23 cellular contexts compared by ENCODE assay signal in the genomic region with DNA sequence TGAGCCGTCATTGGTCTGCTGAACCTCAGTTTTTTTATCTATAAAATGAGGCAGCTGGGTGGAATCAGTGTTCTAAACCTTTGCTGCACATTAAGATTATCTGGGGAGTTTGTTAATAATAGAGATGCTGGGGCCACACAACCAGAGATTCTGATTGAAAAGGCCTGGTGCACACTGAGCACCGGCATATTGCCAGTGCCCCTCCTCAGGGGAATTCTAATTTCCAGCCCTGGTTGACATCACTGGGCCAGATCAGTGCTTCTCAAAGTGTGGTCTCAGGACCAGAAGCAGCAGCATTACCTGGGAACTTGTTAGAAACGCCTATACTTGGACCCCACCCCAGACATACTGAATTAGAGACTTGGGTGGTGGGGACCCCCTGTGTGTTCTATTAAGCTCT.
DNase-seq lines count a peak whose midpoint lies in the region; ATAC-seq and TF ChIP-seq lines count a peak whose summit lies in the region.
"Had no signal": no experiment of that assay in that cellular context is flagged by ENCODE, and none has a peak within 500 bp of the region (broad histone marks: within the 10 kb centered on the region; RNA-seq: fewer than 3 reads in every experiment).

No MANE protein-coding gene starts in this region.

- no peaks in the 10 kb centered on the region for H3K9me3 Mint-ChIP-seq in endothelial cell (ENCODE audit: unreplicated experiment)
- H3K9me3 Mint-ChIP-seq: activated naive CD4-positive, alpha-beta T cell treated with anti-CD3 and anti-CD28 coated beads for 36 hours; activated T-cell treated with anti-CD3 and anti-CD28 coated beads, Interleukin-2, amount 50 U/mL, for 4 hours had no signal

- H4K91ac ChIP-seq in trophoblast cell (ENCODE audit: low read depth, low read length): peak overlapping the region; percentile 84

- no peak overlapping the region for H3K9ac ChIP-seq in SK-N-SH
- no peak overlapping the region for H3K9ac ChIP-seq in trophoblast cell (ENCODE audit: low read length)
- H3K9ac ChIP-seq: KMS-11 had no signal

- TF ChIP-seq RAD21 in SK-N-SH (IDR thresholded peaks at IDR 0.05; ENCODE audit: low read length): no peak

- H3K18ac ChIP-seq in trophoblast cell (ENCODE audit: low read length): peak overlapping the region; percentile 84

- DNase-seq in SK-N-SH (no peak), endothelial cell (ENCODE audit: low spot score) (no peak), trophoblast cell (no peak), uterus (no peak), NCI-H146 treated with DMSO at 0.1 percent for 48 hours (lab: John Stamatoyannopoulos, UW; ENCODE audit: unreplicated experiment) (no peak)
- DNase-seq: activated CD4-positive, CD25-positive, alpha-beta regulatory T cell treated with anti-CD3 and anti-CD28 coated beads, Interleukin-2, amount 50 U/mL, for 72 hours; activated naive CD4-positive, alpha-beta T cell treated with anti-CD3 and anti-CD28 coated beads for 36 hours; activated T-cell treated with anti-CD3 and anti-CD28 coated beads, Interleukin-2, amount 50 U/mL, for 4 hours; AML-193; COR-L47; islet precursor cell; naive thymus-derived CD4-positive, alpha-beta T cell; NCI-H146; NCI-H2171; NCI-H526 treated with DMSO at 0.1 percent for 48 hours had no signal

- H3K23ac ChIP-seq in trophoblast cell (ENCODE audit: low read length): no peak overlapping the region

- H3F3A ChIP-seq in SK-N-SH (replicated peaks; ENCODE audit: insufficient read depth): no peaks in the 10 kb centered on the region

- ATAC-seq in SK-N-SH treated with all-trans-retinoic acid at 6 μM for 48 hours (no peak), GM21737 (IDR thresholded peaks at IDR 0.05; ENCODE audit: unreplicated experiment) (no peak), GM21825 (IDR thresholded peaks at IDR 0.05; ENCODE audit: unreplicated experiment) (no peak)
- ATAC-seq: activated T-cell treated with anti-CD3 and anti-CD28 coated beads, Interleukin-2, amount 50 U/mL, for 4 hours; foreskin keratinocyte; naive thymus-derived CD4-positive, alpha-beta T cell; sciatic nerve had no signal

- WGBS in SK-N-SH (ENCODE audit: low lambda C conversion rate): 97% methylated on average over 3 of the region's 3 CpGs
- no CpG with 5 or more reads among the region's 3 CpGs for WGBS in trophoblast cell (ENCODE audit: extremely low coverage, insufficient coverage, insufficient read length)

- peak overlapping the region; percentile 67 for H2BK5ac ChIP-seq in trophoblast cell (ENCODE audit: low read depth, low read length, poor library complexity)

- intact Hi-C loops in uterus (cut with DNase I; ENCODE audit: low total_unique reads): no loop called here

- CTCF ChIA-PET in SK-N-SH (lab: Yijun Ruan, JAX): no interaction called here

- no peaks in the 10 kb centered on the region for H3K79me2 ChIP-seq in SK-N-SH (ENCODE audit: insufficient read depth)
- peaks cover 3% of the 10 kb centered on the region for H3K79me2 ChIP-seq in trophoblast cell (ENCODE audit: control insufficient read depth, insufficient read depth, low read length, poor library complexity)

- H3K4me1 ChIP-seq in SK-N-SH (ENCODE audit: control insufficient read depth in 1 of 2, insufficient read depth in 2 of 2, low read depth in 1 of 2, low read length in 1 of 2): peaks cover 19 to 34% of the 10 kb centered on the region in 2 experiments; a peak in 3 of 4 replicates
- H3K4me1 ChIP-seq in trophoblast cell (ENCODE audit: control insufficient read depth in 1 of 2, insufficient read depth in 2 of 2, low read length in 2 of 2): peaks cover 22 to 42% of the 10 kb centered on the region in 2 experiments
- peaks cover 0 to 19% of the 10 kb centered on the region in 2 donors for H3K4me1 ChIP-seq in uterus

- H3K14ac ChIP-seq in trophoblast cell (ENCODE audit: low read length): peak overlapping the region; percentile 64

- H3K36me3 ChIP-seq in SK-N-SH (replicated peaks in 1 of 2; ENCODE audit: control insufficient read depth in 1 of 2, insufficient read depth in 2 of 2, low read length in 1 of 2) (no peaks in the 10 kb centered on the region), trophoblast cell (ENCODE audit: control insufficient read depth in 1 of 2, insufficient read depth in 2 of 2, low read length in 2 of 2) (no peaks in the 10 kb centered on the region), uterus (no peaks in the 10 kb centered on the region)

- H2BK12ac ChIP-seq in trophoblast cell (ENCODE audit: low read length): peak overlapping the region; percentile 90

- TF ChIP-seq CTCF in SK-N-SH (IDR thresholded peaks at IDR 0.05): no peak
- TF ChIP-seq CTCF in endothelial cell (IDR thresholded peaks at IDR 0.05; ENCODE audit: unreplicated experiment): no peak
- no peak for TF ChIP-seq CTCF in uterus (IDR thresholded peaks at IDR 0.05)

- H4K12ac ChIP-seq in trophoblast cell (ENCODE audit: low read depth, low read length): no peak overlapping the region

- peaks cover 26% of the 10 kb centered on the region for H3K79me1 ChIP-seq in trophoblast cell (ENCODE audit: low read length)

- H3K4ac ChIP-seq in trophoblast cell (ENCODE audit: low read depth, low read length): peak overlapping the region; percentile 88

- H3K27ac ChIP-seq in SK-N-SH (ENCODE audit: low read depth in 2 of 2, low read length in 1 of 2): no peak overlapping the region
- peak overlapping the region; percentile 82 for H3K27ac ChIP-seq in trophoblast cell (ENCODE audit: low read depth, low read length)
- peak overlapping the region; percentile 78 to 90 for H3K27ac ChIP-seq in uterus
- H3K27ac ChIP-seq: foreskin keratinocyte, KMS-11, RWPE1 had no signal

- H2BK120ac ChIP-seq in trophoblast cell (ENCODE audit: insufficient read depth, low read length, poor library complexity): peak overlapping the region; percentile 74

- H3K27me3 Mint-ChIP-seq in endothelial cell (ENCODE audit: unreplicated experiment): peaks cover 7% of the 10 kb centered on the region

- H2AK5ac ChIP-seq in trophoblast cell (ENCODE audit: low read length): peak overlapping the region; percentile 48

- H3K4me3 ChIP-seq in SK-N-SH (ENCODE audit: low read depth in 2 of 2, low read length in 1 of 2) (no peak overlapping the region), trophoblast cell (ENCODE audit: low read depth, low read length) (no peak overlapping the region), uterus (no peak overlapping the region)
- H3K4me3 ChIP-seq: lung had no signal

- no peak for TF ChIP-seq EP300 in SK-N-SH (IDR thresholded peaks at IDR 0.05; ENCODE audit: borderline replicate concordance in 1 of 2, low read depth in 1 of 2, low read length in 1 of 2)

- peak overlapping the region; percentile 91 for H3K27ac Mint-ChIP-seq in endothelial cell (ENCODE audit: unreplicated experiment)
- H3K27ac Mint-ChIP-seq: activated naive CD4-positive, alpha-beta T cell treated with anti-CD3 and anti-CD28 coated beads for 36 hours; naive thymus-derived CD4-positive, alpha-beta T cell had no signal

- H4K8ac ChIP-seq in trophoblast cell (ENCODE audit: low read depth, low read length): peak overlapping the region; percentile 64

- H3K9me3 ChIP-seq in SK-N-SH (no peaks in the 10 kb centered on the region), trophoblast cell (ENCODE audit: insufficient read depth, low read depth, low read length) (no peaks in the 10 kb centered on the region), uterus (no peaks in the 10 kb centered on the region)

- H3K4me3 Mint-ChIP-seq in endothelial cell (ENCODE audit: unreplicated experiment): no peak overlapping the region
- H3K4me3 Mint-ChIP-seq: activated naive CD4-positive, alpha-beta T cell treated with anti-CD3 and anti-CD28 coated beads for 36 hours; activated T-cell treated with anti-CD3 and anti-CD28 coated beads, Interleukin-2, amount 50 U/mL, for 4 hours; naive thymus-derived CD4-positive, alpha-beta T cell had no signal

- no peaks in the 10 kb centered on the region for H3K9me2 ChIP-seq in SK-N-SH

- no peaks in the 10 kb centered on the region; the same call in 1 of the 2 replicates for H4K20me1 ChIP-seq in SK-N-SH (ENCODE audit: insufficient read depth)

- H2AFZ ChIP-seq in SK-N-SH (ENCODE audit: low read depth) (no peak overlapping the region), trophoblast cell (ENCODE audit: insufficient read depth, low read length, poor library complexity) (no peak overlapping the region)

- H3K4me2 ChIP-seq in SK-N-SH (peak overlapping the region; percentile 22; the same call in 1 of the 2 replicates), trophoblast cell (ENCODE audit: low read length) (peak overlapping the region; percentile 35)
- H3K4me2 ChIP-seq: KMS-11 had no signal

- peaks cover 35% of the 10 kb centered on the region for H3K36me3 Mint-ChIP-seq in endothelial cell (ENCODE audit: low read depth, unreplicated experiment)
- H3K36me3 Mint-ChIP-seq: naive thymus-derived CD4-positive, alpha-beta T cell had no signal

- H3K27me3 ChIP-seq in SK-N-SH (ENCODE audit: insufficient read depth) (no peaks in the 10 kb centered on the region), trophoblast cell (ENCODE audit: insufficient read depth, low read length) (no peaks in the 10 kb centered on the region), uterus (no peaks in the 10 kb centered on the region)
- H3K27me3 ChIP-seq: foreskin keratinocyte had no signal

- POLR2A ChIA-PET in SK-N-SH (lab: Yijun Ruan, JAX): no interaction called here

- no peak for TF ChIP-seq POLR2A in uterus (IDR thresholded peaks at IDR 0.05)

- H3K4me1 Mint-ChIP-seq in endothelial cell (ENCODE audit: unreplicated experiment): peaks cover 65% of the 10 kb centered on the region

TF ChIP-seq in SK-N-SH, 30 proteins besides CTCF, POLR2A, EP300 and RAD21 (continues in another document):
- TF ChIP-seq TCF12 (IDR thresholded peaks at IDR 0.05) (no peak), SMC3 (IDR thresholded peaks at IDR 0.05; ENCODE audit: low read depth, low read length) (no peak), TEAD4 (IDR thresholded peaks at IDR 0.05; ENCODE audit: borderline replicate concordance, insufficient read depth) (no peak), GABPA (IDR thresholded peaks at IDR 0.05; ENCODE audit: low read depth) (no peak)

TF ChIP-seq in SK-N-SH treated with all-trans-retinoic acid at 6 μM for 48 hours, 23 proteins besides CTCF, POLR2A, EP300 and RAD21 (continues in another document):
- TF ChIP-seq, protein P1, sequence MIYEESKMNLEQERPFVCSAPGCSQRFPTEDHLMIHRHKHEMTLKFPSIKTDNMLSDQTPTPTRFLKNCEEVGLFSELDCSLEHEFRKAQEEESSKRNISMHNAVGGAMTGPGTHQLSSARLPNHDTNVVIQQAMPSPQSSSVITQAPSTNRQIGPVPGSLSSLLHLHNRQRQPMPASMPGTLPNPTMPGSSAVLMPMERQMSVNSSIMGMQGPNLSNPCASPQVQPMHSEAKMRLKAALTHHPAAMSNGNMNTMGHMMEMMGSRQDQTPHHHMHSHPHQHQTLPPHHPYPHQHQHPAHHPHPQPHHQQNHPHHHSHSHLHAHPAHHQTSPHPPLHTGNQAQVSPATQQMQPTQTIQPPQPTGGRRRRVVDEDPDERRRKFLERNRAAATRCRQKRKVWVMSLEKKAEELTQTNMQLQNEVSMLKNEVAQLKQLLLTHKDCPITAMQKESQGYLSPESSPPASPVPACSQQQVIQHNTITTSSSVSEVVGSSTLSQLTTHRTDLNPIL (CRISPR knock-in tag; IDR thresholded peaks at IDR 0.05; ENCODE audit: low read depth): no peak
- no peak for TF ChIP-seq ZFP3 (CRISPR knock-in tag; IDR thresholded peaks at IDR 0.05)

Comparison
In these comparisons a context has a peak if more than half of its experiments do, and no peak if none do; other contexts are left out.
1. H3K27ac ChIP-seq: peak in trophoblast cell (single experiment) and uterus (2 of 2); none in SK-N-SH (0 of 2).